In genomic region chr1:234603221-234604204, GRCh38 we compare ENCODE assay signal across 8 cellular contexts. TPM values are rescaled to one million over a fixed set of nuclear protein-coding genes. Genes with fewer than 3 reads are reported as not detected.
DNase-seq lines count a peak whose midpoint lies in the region; ATAC-seq and TF ChIP-seq lines count a peak whose summit lies in the region.

No MANE protein-coding gene starts in this region.

- H3K36me3 ChIP-seq in KMS-11 (ENCODE audit: insufficient read depth) (peaks cover 5% of the 10 kb centered on the region), liver (ENCODE audit: control insufficient read depth in 4 of 4, insufficient read depth in 3 of 4, low read depth in 1 of 4, low read length in 3 of 4) (peaks cover 0 to 11% (median 0%) of the 10 kb centered on the region in 4 donors), tibial nerve (peaks cover 0 to 17% (median 0%) of the 10 kb centered on the region in 3 donors), mucosa of descending colon (ENCODE audit: low read depth) (no peaks in the 10 kb centered on the region)

- peak; percentile 60 for DNase-seq in DMS 273 (lab: John Stamatoyannopoulos, UW; ENCODE audit: unreplicated experiment)
- no peak for DNase-seq in tibial nerve (ENCODE audit: low spot score in 2 of 2)
- DNase-seq in mucosa of descending colon, result no peak
- no peak for DNase-seq in cerebellar nuclear complex (lab: John Stamatoyannopoulos, UW)

- H4K20me1 ChIP-seq in KMS-11 (ENCODE audit: insufficient read depth), result peaks cover 25% of the 10 kb centered on the region

- TF ChIP-seq POLR2A in tibial nerve (IDR thresholded peaks at IDR 0.05), result no peak

- H3K4me3 ChIP-seq in KMS-11 (IDR thresholded peaks at IDR 0.05; ENCODE audit: insufficient read depth, low read depth, low read length) (no peak overlapping the region), liver (ENCODE audit: low read depth in 1 of 3, low read length in 3 of 3) (peak overlapping the region; percentile 13 to 75 (median 55)), tibial nerve (peak overlapping the region in 2 of 4 donors; percentile 66 to 82), mucosa of descending colon (no peak overlapping the region)

- no peaks in the 10 kb centered on the region for H3K27me3 ChIP-seq in KMS-11 (ENCODE audit: insufficient read depth, low read depth)
- no peaks in the 10 kb centered on the region for H3K27me3 ChIP-seq in liver (ENCODE audit: control insufficient read depth in 4 of 4, insufficient read depth in 4 of 4, low read length in 3 of 4)
- no peaks in the 10 kb centered on the region for H3K27me3 ChIP-seq in tibial nerve

- H3K9ac ChIP-seq in KMS-11 (peak overlapping the region; percentile 97; the same call in 1 of the 2 replicates), liver (ENCODE audit: low read depth in 1 of 2, low read length in 2 of 2) (peak overlapping the region; percentile 99 to 100)

- ATAC-seq in HG03442 (IDR thresholded peaks at IDR 0.05; ENCODE audit: unreplicated experiment) (no peak), mucosa of descending colon (no peak)

- H3K9me3 ChIP-seq in liver (ENCODE audit: control insufficient read depth in 4 of 4, low read length in 3 of 4), result no peaks in the 10 kb centered on the region
- no peaks in the 10 kb centered on the region for H3K9me3 ChIP-seq in tibial nerve
- H3K9me3 ChIP-seq in mucosa of descending colon, result no peaks in the 10 kb centered on the region

- H2AFZ ChIP-seq in KMS-11 (ENCODE audit: low read depth), result no peak overlapping the region

- H3K27ac ChIP-seq in KMS-11 (peak overlapping the region; percentile 95), angular gyrus (ENCODE audit: low read depth, low read length) (peak overlapping the region; percentile 79), liver (ENCODE audit: low read depth in 1 of 2, low read length in 2 of 2) (peak overlapping the region; percentile 97 to 100), tibial nerve (peak overlapping the region; percentile 98 to 100 (median 99))

- TF ChIP-seq CTCF in KMS-11 (conservative IDR thresholded peaks at IDR 0.05; ENCODE audit: low read depth, low read length) (no peak), liver (IDR thresholded peaks at IDR 0.05; ENCODE audit: low read depth, low read length, missing input control) (no peak), tibial nerve (IDR thresholded peaks at IDR 0.05) (no peak), mucosa of descending colon (IDR thresholded peaks at IDR 0.05) (no peak)

- H3K4me2 ChIP-seq in KMS-11, result peak overlapping the region; percentile 92

- H3K79me2 ChIP-seq in KMS-11 (ENCODE audit: insufficient read depth, low read depth), result peaks cover 74% of the 10 kb centered on the region

- intact Hi-C loops in mucosa of descending colon (cut with DNase I, micrococcal nuclease), result no loop called here

- peak; percentile 37 to 39 for TF ChIP-seq RAD21 in liver (IDR thresholded peaks at IDR 0.05)

- peak in 1 of 2 donors; percentile 38 for TF ChIP-seq EP300 in tibial nerve (IDR thresholded peaks at IDR 0.05)

- 4% methylated on average over 6 of the region's 6 CpGs for WGBS in liver
- WGBS in tibial nerve, 2 donors, result 2% methylated on average over 6 of the region's 6 CpGs

- peaks cover 67% of the 10 kb centered on the region for H3K4me1 ChIP-seq in KMS-11 (ENCODE audit: low read depth, poor library complexity, severe bottlenecking)
- peaks cover 3 to 55% (median 33%) of the 10 kb centered on the region in 4 donors for H3K4me1 ChIP-seq in liver (ENCODE audit: control insufficient read depth in 4 of 4, insufficient read depth in 4 of 4, low read length in 3 of 4)
- H3K4me1 ChIP-seq in tibial nerve, result peaks cover 19 to 69% (median 51%) of the 10 kb centered on the region in 4 donors
- H3K4me1 ChIP-seq in mucosa of descending colon (ENCODE audit: low read depth), result peaks cover 48% of the 10 kb centered on the region

TF ChIP-seq in liver, 16 proteins besides CTCF, POLR2A, EP300 and RAD21:
- TF ChIP-seq HNF4G (IDR thresholded peaks at IDR 0.05) (peak; percentile 9), GABPA (IDR thresholded peaks at IDR 0.05 in 1 of 2, conservative IDR thresholded peaks at IDR 0.05 in 1 of 2) (no peak), HNF4A (conservative IDR thresholded peaks at IDR 0.05) (peak; percentile 61 to 79), FOXA2 (IDR thresholded peaks at IDR 0.05) (no peak), ZBTB33 (IDR thresholded peaks at IDR 0.05) (no peak), MAX (IDR thresholded peaks at IDR 0.05) (no peak), ATF3 (IDR thresholded peaks at IDR 0.05) (peak; percentile 53), FOXA1 (IDR thresholded peaks at IDR 0.05) (no peak), RXRA (IDR thresholded peaks at IDR 0.05) (peak; percentile 32 to 66), NR2F2 (IDR thresholded peaks at IDR 0.05) (no peak), YY1 (IDR thresholded peaks at IDR 0.05) (peak; percentile 92), REST (IDR thresholded peaks at IDR 0.05) (peak; percentile 61), SP1 (IDR thresholded peaks at IDR 0.05) (peak; percentile 46), EGR1 (IDR thresholded peaks at IDR 0.05; ENCODE audit: low read depth in 2 of 2) (no peak), TAF1 (conservative IDR thresholded peaks at IDR 0.05) (peak; percentile 66), JUND (IDR thresholded peaks at IDR 0.05) (peak in 1 of 2 donors; percentile 30)

RNA-seq across cellular contexts. Expression of gene IRF2BP2, which starts 6.5 kb away (rescaled TPM):
- total RNA-seq in liver (10 to 100 TPM; 31.5 to 48.2 TPM), tibial nerve (100 to 1,000 TPM in 1 of 4 donors, 10 to 100 TPM in 3; 71.4 to 107 (median 93.8) TPM), mucosa of descending colon (100 to 1,000 TPM; 134 to 180 (median 156) TPM)
- 10 to 100 TPM; 22.2 to 39.3 TPM for polyA plus RNA-seq in liver

Comparison
In these comparisons a context has a peak if more than half of its experiments do, and no peak if none do; other contexts are left out.
1. H3K4me3 ChIP-seq: peak in liver (3 of 3); none in KMS-11 (single experiment) and mucosa of descending colon (single experiment).
2. Peak in every context shown above with its lines, with median percentiles within 50 percentile points of each other: H3K27ac ChIP-seq.